In the genomic region with DNA sequence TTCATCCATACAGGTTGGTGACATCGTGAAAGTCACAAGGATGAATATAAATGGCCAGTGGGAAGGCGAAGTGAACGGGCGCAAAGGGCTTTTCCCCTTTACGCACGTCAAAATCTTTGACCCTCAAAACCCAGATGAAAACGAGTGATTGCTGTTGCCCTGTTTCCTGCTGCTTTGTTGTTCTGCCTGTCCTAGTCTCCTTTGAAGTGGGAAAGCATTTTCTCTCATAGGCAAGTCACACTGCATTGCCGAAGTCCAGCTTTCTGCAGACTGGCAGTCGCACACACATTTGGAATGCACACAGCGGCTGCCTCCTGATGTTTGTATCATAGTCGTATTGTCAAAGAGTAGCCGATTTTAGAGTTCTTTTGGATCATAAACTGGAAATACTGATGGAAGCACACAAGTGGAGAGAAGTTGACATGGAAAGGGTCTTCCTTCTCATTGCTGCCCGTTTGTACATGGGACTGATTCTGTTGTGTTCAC, we compare ENCODE assay signal across 19 cellular contexts. TPM values are rescaled to one million over a fixed set of nuclear protein-coding genes. Genes with fewer than 3 reads are reported as not detected.
A peak's percentile ranks its signal among the peaks of the same experiment; 100 is the strongest.
DNase-seq lines count a peak whose midpoint lies in the region; ATAC-seq and FAIRE-seq lines count a peak whose summit lies in the region.
"Had no signal": no experiment of that assay in that cellular context is flagged by ENCODE, and none has a peak within 500 bp of the region (broad histone marks: within the 10 kb centered on the region; RNA-seq: fewer than 3 reads in every experiment).

No MANE protein-coding gene starts in this region.

- H3K27ac ChIP-seq in small intestine (ENCODE audit: low read depth in 1 of 2, low read length in 1 of 2) (peak overlapping the region; percentile 24 to 45), Karpas-422 (ENCODE audit: low read length) (no peak overlapping the region)
- H3K27ac ChIP-seq: BLaER1 treated with 17β-estradiol and CSF1 and Interleukin-3, amounts not matched to agents 10 nM and 100 nM; right atrium auricular region had no signal

- H3K9me2 ChIP-seq in Karpas-422 (replicated peaks; ENCODE audit: insufficient read depth, low read length) = no peaks in the 10 kb centered on the region

- no peak for DNase-seq in activated T-cell treated with anti-CD3 and anti-CD28 coated beads, Interleukin-2, amount 50 U/mL, for 72 hours
- DNase-seq in activated T-cell treated with anti-CD3 and anti-CD28 coated beads for 4 hours = no peak
- no peak for DNase-seq in T-cell
- no peak for DNase-seq in immature natural killer cell
- no peak for DNase-seq in small intestine
- DNase-seq in Karpas-422 = no peak
- DNase-seq in cerebellar nuclear complex (lab: John Stamatoyannopoulos, UW) = no peak
- DNase-seq in NCI-H524 treated with DMSO at 0.1 percent for 48 hours (lab: John Stamatoyannopoulos, UW) = no peak
- DNase-seq: ACHN; activated CD4-positive, alpha-beta T cell treated with anti-CD3 and anti-CD28 coated beads, Interleukin-2, amount 50 U/mL, for 1 hour; activated naive CD4-positive, alpha-beta T cell treated with anti-CD3 and anti-CD28 coated beads, Interleukin-2, amount 50 U/mL, for 16 hours; NCI-H2107; NCI-H510A treated with DMSO at 0.1 percent for 48 hours; nucleus accumbens had no signal

- CTCF ChIA-PET in T-cell (lab: Charles Lee) = no interaction called here

- H3K4me3 ChIP-seq in small intestine (ENCODE audit: low read depth in 1 of 2, low read length in 2 of 2) = no peak overlapping the region
- H3K4me3 ChIP-seq in Karpas-422 (ENCODE audit: low read length) = no peak overlapping the region
- H3K4me3 ChIP-seq: BLaER1 treated with 17β-estradiol and CSF1 and Interleukin-3, amounts not matched to agents 10 nM and 100 nM; right atrium auricular region had no signal

- ATAC-seq in activated T-cell treated with anti-CD3 and anti-CD28 coated beads, Interleukin-2, amount 50 U/mL, for 72 hours (replicated peaks in 1 of 2) = no peak
- ATAC-seq in T-cell (replicated peaks in 1 of 4) = no peak
- ATAC-seq: left lobe of liver, Right ventricle myocardium inferior had no signal

- H3K4me2 ChIP-seq in Karpas-422 (ENCODE audit: low read depth, low read length, poor library complexity, severe bottlenecking) = no peak overlapping the region
- H3K4me2 ChIP-seq: BLaER1 treated with 17β-estradiol and CSF1 and Interleukin-3, amounts not matched to agents 10 nM and 100 nM had no signal

- peak overlapping the region; percentile 61 for H3K27ac Mint-ChIP-seq in activated T-cell treated with anti-CD3 and anti-CD28 coated beads, Interleukin-2, amount 50 U/mL, for 72 hours
- H3K27ac Mint-ChIP-seq in T-cell = peak overlapping the region; percentile 4 to 64
- H3K27ac Mint-ChIP-seq in immature natural killer cell = peak overlapping the region in 5 of 6 donors; percentile 4 to 72 (median 64)

- H4K20me1 ChIP-seq in Karpas-422 (ENCODE audit: insufficient read depth, low read depth, low read length) = peaks cover 66% of the 10 kb centered on the region

- H3K4me1 ChIP-seq in small intestine (ENCODE audit: control insufficient read depth in 2 of 2, insufficient read depth in 1 of 2, low read depth in 1 of 2, low read length in 1 of 2) (peaks cover 6 to 14% of the 10 kb centered on the region in 2 donors), Karpas-422 (ENCODE audit: low read length) (no peaks in the 10 kb centered on the region)

- no peaks in the 10 kb centered on the region for H3K9me3 Mint-ChIP-seq in activated T-cell treated with anti-CD3 and anti-CD28 coated beads, Interleukin-2, amount 50 U/mL, for 72 hours
- H3K9me3 Mint-ChIP-seq in T-cell (no peaks in the 10 kb centered on the region), immature natural killer cell (no peaks in the 10 kb centered on the region)

- H3K9me3 ChIP-seq in small intestine (ENCODE audit: control insufficient read depth, low read depth) (no peaks in the 10 kb centered on the region), Karpas-422 (ENCODE audit: low read length) (no peaks in the 10 kb centered on the region)
- H3K9me3 ChIP-seq: BLaER1 treated with 17β-estradiol and CSF1 and Interleukin-3, amounts not matched to agents 10 nM and 100 nM; right atrium auricular region had no signal

- WGBS in small intestine, 3 donors = 64 to 77% (median 75%) methylated on average over 13 of the region's 13 CpGs

- peaks cover 33% of the 10 kb centered on the region for H3K4me1 Mint-ChIP-seq in activated T-cell treated with anti-CD3 and anti-CD28 coated beads, Interleukin-2, amount 50 U/mL, for 72 hours (ENCODE audit: low read depth)
- H3K4me1 Mint-ChIP-seq in T-cell (peaks cover 46 to 52% (median 52%) of the 10 kb centered on the region in 3 donors), immature natural killer cell (peaks cover 47 to 51% of the 10 kb centered on the region in 2 donors)

- H3K27me3 ChIP-seq in small intestine (ENCODE audit: control insufficient read depth in 2 of 2, insufficient read depth in 2 of 2, low read length in 2 of 2) (no peaks in the 10 kb centered on the region), Karpas-422 (ENCODE audit: low read length) (no peaks in the 10 kb centered on the region)
- H3K27me3 ChIP-seq: BLaER1 treated with 17β-estradiol and CSF1 and Interleukin-3, amounts not matched to agents 10 nM and 100 nM; right atrium auricular region had no signal

- no peaks in the 10 kb centered on the region for H3K27me3 Mint-ChIP-seq in activated T-cell treated with anti-CD3 and anti-CD28 coated beads, Interleukin-2, amount 50 U/mL, for 72 hours (ENCODE audit: low read depth)
- H3K27me3 Mint-ChIP-seq in T-cell (no peaks in the 10 kb centered on the region), immature natural killer cell (ENCODE audit: low read depth in 3 of 3) (peaks cover 0 to 8% (median 2%) of the 10 kb centered on the region in 3 donors)

- H3K4me3 Mint-ChIP-seq in activated T-cell treated with anti-CD3 and anti-CD28 coated beads, Interleukin-2, amount 50 U/mL, for 72 hours = no peak overlapping the region
- H3K4me3 Mint-ChIP-seq in T-cell (peak overlapping the region in 1 of 3 donors; percentile 6), immature natural killer cell (peak overlapping the region in 1 of 5 donors; percentile 7)

- peaks cover 58% of the 10 kb centered on the region for H3K79me2 ChIP-seq in Karpas-422 (ENCODE audit: low read length)

- H2AFZ ChIP-seq in Karpas-422 (ENCODE audit: low read length) = no peak overlapping the region

- peaks cover 3 to 4% of the 10 kb centered on the region in 2 donors for H3K36me3 Mint-ChIP-seq in activated T-cell treated with anti-CD3 and anti-CD28 coated beads, Interleukin-2, amount 50 U/mL, for 72 hours (ENCODE audit: insufficient read depth in 2 of 2)
- H3K36me3 Mint-ChIP-seq in T-cell (peaks cover 38% of the 10 kb centered on the region), immature natural killer cell (peaks cover 0 to 14% (median 9%) of the 10 kb centered on the region in 3 donors)

- FAIRE-seq in small intestine (lab: Jason Lieb, UNC) = no peak
- FAIRE-seq: G401.6 had no signal

- H3K36me3 ChIP-seq in small intestine (ENCODE audit: control insufficient read depth in 2 of 2, insufficient read depth in 2 of 2, low read length in 2 of 2) (peaks cover 7 to 17% of the 10 kb centered on the region in 2 donors), Karpas-422 (ENCODE audit: insufficient read depth, low read length) (peaks cover 46% of the 10 kb centered on the region; the same call in 1 of the 2 replicates)

- H3K9ac ChIP-seq in Karpas-422 (ENCODE audit: low read length) = no peak overlapping the region
- H3K9ac ChIP-seq: BLaER1 treated with 17β-estradiol and CSF1 and Interleukin-3, amounts not matched to agents 10 nM and 100 nM had no signal

- POLR2A ChIA-PET in T-cell (lab: Charles Lee) = no interaction called here

RNA-seq across cellular contexts. Expression of a gene that starts 17.3 kb away (rescaled TPM):
- under 1 TPM in 1 of 2 donors, not detected in 1; 0.58 TPM for total RNA-seq in activated T-cell treated with anti-CD3 and anti-CD28 coated beads, Interleukin-2, amount 50 U/mL, for 72 hours
- 1 to 10 TPM in 2 of 5 donors, under 1 TPM in 3; 0.33 to 1.7 (median 0.66) TPM for total RNA-seq in T-cell
- polyA plus RNA-seq in immature natural killer cell = 1 to 10 TPM in 1 of 3 donors, under 1 TPM in 1, not detected in 1; 0.30 to 1.4 TPM
- polyA plus RNA-seq in small intestine = 1 to 10 TPM; 5.1 to 9.4 (median 6.8) TPM
- 0.40 TPM in 1 of 2 replicates, not detected in the other for total RNA-seq in Karpas-422 (2014; rRNA removed; shearing (Covaris generic); ENCODE audit: low replicate concordance)

RNA-seq across cellular contexts. Expression of a gene that starts 32.4 kb away (rescaled TPM):
- total RNA-seq in activated T-cell treated with anti-CD3 and anti-CD28 coated beads, Interleukin-2, amount 50 U/mL, for 72 hours = 10 to 100 TPM; 30.6 to 42.8 TPM
- total RNA-seq in T-cell = 100 to 1,000 TPM in 3 of 5 donors, 10 to 100 TPM in 2; 57.1 to 118 (median 105) TPM
- polyA plus RNA-seq in immature natural killer cell = 10 to 100 TPM in 2 of 3 donors, 1 to 10 TPM in 1; 8.1 to 18.4 (median 11.1) TPM
- polyA plus RNA-seq in small intestine = 10 to 100 TPM; 22.7 to 38.0 (median 26.8) TPM
- total RNA-seq in Karpas-422 (2014; rRNA removed; shearing (Covaris generic); ENCODE audit: low replicate concordance) = 22.4 and 48.8 TPM in 2 replicates

RNA-seq across cellular contexts. Expression of a gene that starts 32.5 kb away (rescaled TPM):
- total RNA-seq in activated T-cell treated with anti-CD3 and anti-CD28 coated beads, Interleukin-2, amount 50 U/mL, for 72 hours = 10 to 100 TPM; 70.4 to 71.5 TPM
- 10 to 100 TPM; 41.7 to 87.7 (median 85.4) TPM for total RNA-seq in T-cell
- polyA plus RNA-seq in immature natural killer cell (10 to 100 TPM; 26.7 to 50.7 (median 43.1) TPM), small intestine (10 to 100 TPM; 18.6 to 24.2 (median 19.9) TPM)
- total RNA-seq in Karpas-422 (2014; rRNA removed; shearing (Covaris generic); ENCODE audit: low replicate concordance) = 42.0 and 58.4 TPM in 2 replicates

RNA-seq across cellular contexts. Expression of a gene that starts 52.2 kb away (rescaled TPM):
- total RNA-seq in activated T-cell treated with anti-CD3 and anti-CD28 coated beads, Interleukin-2, amount 50 U/mL, for 72 hours = 10 to 100 TPM; 29.5 to 31.2 TPM
- total RNA-seq in T-cell = 10 to 100 TPM; 46.4 to 61.1 (median 56.8) TPM
- polyA plus RNA-seq in immature natural killer cell (10 to 100 TPM; 28.9 to 41.4 (median 32.9) TPM), small intestine (10 to 100 TPM; 30.0 to 43.2 (median 31.5) TPM)
- 33.7 and 43.9 TPM in 2 replicates for total RNA-seq in Karpas-422 (2014; rRNA removed; shearing (Covaris generic); ENCODE audit: low replicate concordance)
